ENCODE assay signal across 9 cellular contexts in the genomic region with DNA sequence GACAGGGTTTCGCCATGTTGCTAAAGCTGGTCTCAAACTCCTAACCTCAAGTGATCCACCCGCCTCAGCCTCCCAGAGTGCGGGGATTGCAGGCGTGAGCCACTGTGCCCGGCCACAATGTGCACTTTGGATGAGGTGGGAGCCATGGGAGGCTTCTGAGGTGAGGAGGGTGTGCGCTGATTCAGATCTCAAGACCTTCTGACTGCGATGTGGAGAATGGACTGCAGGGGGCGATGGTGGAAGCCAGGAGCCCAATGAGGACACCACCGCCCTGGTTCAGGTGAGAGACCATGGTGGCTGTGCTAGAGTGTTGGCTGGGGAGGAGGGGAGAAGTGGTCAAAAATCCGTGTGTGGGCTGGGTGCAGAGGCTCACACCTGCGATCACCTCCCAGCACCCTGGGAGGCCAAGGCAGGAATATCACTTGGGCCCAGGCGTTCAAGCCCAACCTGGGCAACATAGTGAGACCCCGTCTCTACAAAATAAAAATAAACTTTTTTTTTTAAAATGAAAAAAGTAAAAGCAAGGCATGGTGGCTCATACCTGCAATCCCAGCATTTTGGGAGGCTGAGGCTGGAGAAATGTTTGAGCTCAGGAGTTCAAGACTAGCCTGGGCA. TPM values are rescaled to one million over a fixed set of nuclear protein-coding genes. Genes with fewer than 3 reads are reported as not detected.
DNase-seq lines count a peak whose midpoint lies in the region; TF ChIP-seq lines count a peak whose summit lies in the region.
"Had no signal": no experiment of that assay in that cellular context is flagged by ENCODE, and none has a peak within 500 bp of the region (broad histone marks: within the 10 kb centered on the region; RNA-seq: fewer than 3 reads in every experiment).

No MANE protein-coding gene starts in this region.

- H3K4me3 ChIP-seq in CD4-positive, alpha-beta memory T cell (ENCODE audit: low read length in 2 of 2): no peak overlapping the region

- 0 out of 2 replicates have a peak, but pooled peaks have one; percentile 16 for TF ChIP-seq CTCF in LNCAP (IDR thresholded peaks at IDR 0.05)

- no peaks in the 10 kb centered on the region for H3K9me3 Mint-ChIP-seq in CD4-positive, alpha-beta memory T cell

- H3K36me3 Mint-ChIP-seq in CD4-positive, alpha-beta memory T cell: peaks cover 0 to 3% of the 10 kb centered on the region in 2 donors

- no peaks in the 10 kb centered on the region for H3K9me3 ChIP-seq in CD4-positive, alpha-beta memory T cell (ENCODE audit: control insufficient read depth in 1 of 2, low read length in 2 of 2)

- no peaks in the 10 kb centered on the region for H3K36me3 ChIP-seq in CD4-positive, alpha-beta memory T cell (ENCODE audit: insufficient read depth, low read length)

- CTCF ChIA-PET in CD4-positive, alpha-beta memory T cell (lab: Charles Lee; ENCODE audit: partially characterized antibody): interaction anchor here (1.0 kb wide), 1 partner anchor 12 kb away, joined by 3 read pairs; no protein-coding TSS in a partner anchor

- H3K4me1 Mint-ChIP-seq in CD4-positive, alpha-beta memory T cell: peaks cover 7 to 17% (median 14%) of the 10 kb centered on the region in 4 donors

- H3K27ac ChIP-seq in CD4-positive, alpha-beta memory T cell (ENCODE audit: low read depth, low read length): no peak overlapping the region

- peak overlapping the region in 2 of 7 donors; percentile 46 to 79 for H3K27ac Mint-ChIP-seq in CD4-positive, alpha-beta memory T cell

- no peaks in the 10 kb centered on the region for H3K27me3 Mint-ChIP-seq in CD4-positive, alpha-beta memory T cell

- intact Hi-C loops in CD4-positive, alpha-beta memory T cell (cut with micrococcal nuclease): loop anchor here (5.0 kb wide), 1 partner anchor 112 kb away; no protein-coding TSS in a partner anchor

- H3K27me3 ChIP-seq in CD4-positive, alpha-beta memory T cell (ENCODE audit: insufficient read depth, low read length): no peaks in the 10 kb centered on the region

- H3K4me1 ChIP-seq in CD4-positive, alpha-beta memory T cell (ENCODE audit: insufficient read depth, low read length): peaks cover 7% of the 10 kb centered on the region

- peak in 4 of 5 donors; percentile 33 to 53 (median 41) for DNase-seq in CD4-positive, alpha-beta memory T cell
- DNase-seq in activated T-cell treated with anti-CD3 and anti-CD28 coated beads for 4 hours (peak; percentile 51), iPS-NIHi7 (ENCODE audit: extremely low spot score) (peak; percentile 64), occipital lobe (lab: John Stamatoyannopoulos, UW) (no peak), NCI-H2029 treated with DMSO at 0.1 percent for 48 hours (lab: John Stamatoyannopoulos, UW) (no peak), NCI-H446 (lab: John Stamatoyannopoulos, UW) (no peak)
- peak; percentile 50 for DNase-seq in stimulated activated naive CD4-positive, alpha-beta T cell treated with Interleukin-2 at 50 U/mL for 16 hours (lab: John Stamatoyannopoulos, UW)

- POLR2A ChIA-PET in CD4-positive, alpha-beta memory T cell (lab: Charles Lee; ENCODE audit: partially characterized antibody): no interaction called here

- no peak overlapping the region for H3K4me3 Mint-ChIP-seq in CD4-positive, alpha-beta memory T cell

RNA-seq across cellular contexts. Expression of a gene that starts 5.6 kb away (rescaled TPM):
- total RNA-seq in CD4-positive, alpha-beta memory T cell: 10 to 100 TPM; 15.1 to 16.7 TPM
- polyA plus RNA-seq in CD4-positive, alpha-beta memory T cell: 1 to 10 TPM; 1.8 to 1.9 TPM
- total RNA-seq in occipital lobe: 2.3 TPM

RNA-seq across cellular contexts. Expression of a gene that starts 24.0 kb away (rescaled TPM):
- 10 to 100 TPM; 39.5 to 40.4 TPM for total RNA-seq in CD4-positive, alpha-beta memory T cell
- 10 to 100 TPM in 1 of 2 donors, 1 to 10 TPM in 1; 4.6 to 11.9 TPM for polyA plus RNA-seq in CD4-positive, alpha-beta memory T cell
- 2.8 TPM for total RNA-seq in occipital lobe

RNA-seq across cellular contexts. Expression of a gene that starts 29.4 kb away (rescaled TPM):
- total RNA-seq in CD4-positive, alpha-beta memory T cell: 1 to 10 TPM; 4.1 to 4.6 TPM
- not detected for polyA plus RNA-seq in CD4-positive, alpha-beta memory T cell
- total RNA-seq in occipital lobe: 0.16 TPM
- total RNA-seq: HT1080 had no signal

RNA-seq across cellular contexts. Expression of a gene that starts 49.3 kb away (rescaled TPM):
- total RNA-seq in CD4-positive, alpha-beta memory T cell: 10 to 100 TPM; 31.9 to 32.2 TPM
- 1 to 10 TPM; 3.7 to 8.0 TPM for polyA plus RNA-seq in CD4-positive, alpha-beta memory T cell
- 13.4 TPM for total RNA-seq in occipital lobe

RNA-seq across cellular contexts. Expression of a gene that starts 51.7 kb away (rescaled TPM):
- total RNA-seq in CD4-positive, alpha-beta memory T cell: 1 to 10 TPM; 2.1 to 2.9 TPM
- under 1 TPM; 0.10 to 0.11 TPM for polyA plus RNA-seq in CD4-positive, alpha-beta memory T cell
- total RNA-seq in occipital lobe: 0.31 TPM
- total RNA-seq: HT1080 had no signal

Comparison
In these comparisons a context has a peak if more than half of its experiments do, and no peak if none do; other contexts are left out.
1. DNase-seq: peak in CD4-positive, alpha-beta memory T cell (4 of 5), activated T-cell treated with anti-CD3 and anti-CD28 coated beads for 4 hours (single experiment), iPS-NIHi7 (single experiment) and stimulated activated naive CD4-positive, alpha-beta T cell treated with Interleukin-2 at 50 U/mL for 16 hours (single experiment); none in occipital lobe (single experiment), NCI-H2029 treated with DMSO at 0.1 percent for 48 hours (single experiment) and NCI-H446 (0 of 2).
2. RNA of a gene that starts 24.0 kb away (total RNA-seq): 39.5 to 40.4 TPM in CD4-positive, alpha-beta memory T cell; 2.8 TPM in occipital lobe (single experiment); every median in the first group is over 10 times any median in the second.